ENCODE assay signal across 1 cellular context in the genomic region with DNA sequence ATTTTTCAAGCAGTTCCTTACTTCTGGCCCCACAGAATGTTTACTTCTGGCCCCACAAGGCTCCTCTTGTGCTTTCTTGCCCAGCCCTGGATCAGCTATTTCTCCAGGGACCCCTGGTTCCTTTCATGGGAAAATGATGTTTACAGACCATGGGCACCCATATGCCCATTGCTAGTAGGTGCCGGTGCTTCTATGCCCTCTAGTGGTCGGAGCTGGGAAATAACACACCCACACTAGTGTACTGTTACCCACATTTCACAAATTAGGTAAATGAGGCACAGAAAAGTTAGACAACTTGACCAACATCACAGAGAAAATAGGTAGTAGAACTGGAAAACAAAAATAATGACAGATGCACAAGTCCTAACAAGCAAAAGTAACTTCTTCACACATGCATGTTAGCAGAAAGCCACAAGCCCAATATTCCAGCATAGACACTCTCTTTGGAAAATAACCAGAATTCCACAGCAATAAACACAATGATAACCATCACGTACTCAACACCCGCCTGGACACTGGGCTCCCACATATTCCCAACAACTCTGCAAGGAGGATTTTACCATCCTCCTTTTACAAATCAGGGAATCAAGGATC.
TF ChIP-seq lines count a peak whose summit lies in the region.

No MANE protein-coding gene starts in this region.

TF ChIP-seq in HepG2, 621 proteins besides CTCF, POLR2A, EP300 and RAD21:
- TF ChIP-seq PHF5A (CRISPR knock-in tag; IDR thresholded peaks at IDR 0.05; ENCODE audit: low read depth, unreplicated experiment) (no peak), ZNF616 (CRISPR knock-in tag; IDR thresholded peaks at IDR 0.05; ENCODE audit: low read depth) (no peak), ZKSCAN8 (CRISPR knock-in tag; IDR thresholded peaks at IDR 0.05; ENCODE audit: borderline replicate concordance) (no peak), NFKB2 (CRISPR knock-in tag; IDR thresholded peaks at IDR 0.05; ENCODE audit: borderline replicate concordance) (no peak), TAF15 (IDR thresholded peaks at IDR 0.05; ENCODE audit: low read depth, low read length, poor library complexity, severe bottlenecking) (no peak), AHR (CRISPR knock-in tag; IDR thresholded peaks at IDR 0.05) (no peak), KAT2B (IDR thresholded peaks at IDR 0.05; ENCODE audit: borderline replicate concordance, low read depth, low read length) (no peak), ZNF451 (CRISPR knock-in tag; IDR thresholded peaks at IDR 0.05) (no peak), ATF7 (IDR thresholded peaks at IDR 0.05) (no peak), ATF7 (CRISPR knock-in tag; IDR thresholded peaks at IDR 0.05) (no peak), GPBP1L1 (CRISPR knock-in tag; IDR thresholded peaks at IDR 0.05) (no peak), ZSCAN9 (CRISPR knock-in tag; IDR thresholded peaks at IDR 0.05; ENCODE audit: borderline replicate concordance) (no peak), SKI (IDR thresholded peaks at IDR 0.05; ENCODE audit: partially characterized antibody) (no peak), FOXO4 (CRISPR knock-in tag; conservative IDR thresholded peaks at IDR 0.05) (no peak), SRF (IDR thresholded peaks at IDR 0.05; ENCODE audit: low read depth, low read length) (no peak)
- TF ChIP-seq, protein P1, sequence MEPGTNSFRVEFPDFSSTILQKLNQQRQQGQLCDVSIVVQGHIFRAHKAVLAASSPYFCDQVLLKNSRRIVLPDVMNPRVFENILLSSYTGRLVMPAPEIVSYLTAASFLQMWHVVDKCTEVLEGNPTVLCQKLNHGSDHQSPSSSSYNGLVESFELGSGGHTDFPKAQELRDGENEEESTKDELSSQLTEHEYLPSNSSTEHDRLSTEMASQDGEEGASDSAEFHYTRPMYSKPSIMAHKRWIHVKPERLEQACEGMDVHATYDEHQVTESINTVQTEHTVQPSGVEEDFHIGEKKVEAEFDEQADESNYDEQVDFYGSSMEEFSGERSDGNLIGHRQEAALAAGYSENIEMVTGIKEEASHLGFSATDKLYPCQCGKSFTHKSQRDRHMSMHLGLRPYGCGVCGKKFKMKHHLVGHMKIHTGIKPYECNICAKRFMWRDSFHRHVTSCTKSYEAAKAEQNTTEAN (CRISPR knock-in tag; conservative IDR thresholded peaks at IDR 0.05) = no peak
- TF ChIP-seq, protein P2, sequence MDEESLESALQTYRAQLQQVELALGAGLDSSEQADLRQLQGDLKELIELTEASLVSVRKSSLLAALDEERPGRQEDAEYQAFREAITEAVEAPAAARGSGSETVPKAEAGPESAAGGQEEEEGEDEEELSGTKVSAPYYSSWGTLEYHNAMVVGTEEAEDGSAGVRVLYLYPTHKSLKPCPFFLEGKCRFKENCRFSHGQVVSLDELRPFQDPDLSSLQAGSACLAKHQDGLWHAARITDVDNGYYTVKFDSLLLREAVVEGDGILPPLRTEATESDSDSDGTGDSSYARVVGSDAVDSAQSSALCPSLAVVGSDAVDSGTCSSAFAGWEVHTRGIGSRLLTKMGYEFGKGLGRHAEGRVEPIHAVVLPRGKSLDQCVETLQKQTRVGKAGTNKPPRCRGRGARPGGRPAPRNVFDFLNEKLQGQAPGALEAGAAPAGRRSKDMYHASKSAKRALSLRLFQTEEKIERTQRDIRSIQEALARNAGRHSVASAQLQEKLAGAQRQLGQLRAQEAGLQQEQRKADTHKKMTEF (CRISPR knock-in tag; IDR thresholded peaks at IDR 0.05) = no peak
